16 cellular contexts compared by ENCODE assay signal in the genomic region with DNA sequence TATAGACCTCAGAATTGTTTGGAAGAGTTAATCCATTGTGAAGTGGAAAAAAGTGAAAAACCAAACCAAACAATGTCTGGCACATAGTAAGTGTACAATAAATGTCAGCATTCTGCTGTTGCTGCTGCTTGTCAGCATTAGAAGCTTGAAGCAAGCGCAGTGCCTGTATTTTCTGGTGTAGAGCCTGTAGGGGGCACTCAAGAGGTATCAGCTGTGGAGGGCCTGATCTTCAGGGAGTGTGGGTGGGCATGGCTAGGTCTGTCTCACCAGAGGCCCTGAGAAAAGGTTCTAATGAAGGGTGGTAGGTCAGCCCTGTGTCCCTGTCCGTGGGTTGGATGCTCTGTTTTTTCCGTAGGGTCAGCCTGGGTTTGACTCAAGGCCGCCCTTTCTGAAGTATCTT. TPM values are rescaled to one million over a fixed set of nuclear protein-coding genes. Genes with fewer than 3 reads are reported as not detected.
DNase-seq lines count a peak whose midpoint lies in the region; ATAC-seq and TF ChIP-seq lines count a peak whose summit lies in the region.
"Had no signal": no experiment of that assay in that cellular context is flagged by ENCODE, and none has a peak within 500 bp of the region (broad histone marks: within the 10 kb centered on the region; RNA-seq: fewer than 3 reads in every experiment).

No MANE protein-coding gene starts in this region.

- no peak overlapping the region for H3K4me3 Mint-ChIP-seq in stimulated activated effector memory CD8-positive, alpha-beta T cell treated with anti-CD3 and anti-CD28 coated beads, Interleukin-12 subunit alpha, Interleukin-12 subunit beta, amount 100 ng/mL, for 72 hours

- intact Hi-C loops in heart left ventricle (cut with DNase I) (loop anchor here in 5 of 10 donors (5.0 to 10.0 kb wide), 5 partner anchors 40 to 377 kb away; no protein-coding TSS in a partner anchor), Right ventricle myocardium inferior (cut with DNase I) (loop anchor here (5.0 to 10.0 kb wide), 3 partner anchors 90 to 377 kb away; no protein-coding TSS in a partner anchor), ascending aorta (cut with DNase I) (no loop called here)

- H3K4me1 Mint-ChIP-seq in stimulated activated effector memory CD8-positive, alpha-beta T cell treated with anti-CD3 and anti-CD28 coated beads, Interleukin-12 subunit alpha, Interleukin-12 subunit beta, amount 100 ng/mL, for 72 hours = no peaks in the 10 kb centered on the region

- H3K27me3 ChIP-seq in heart left ventricle = peaks cover 0 to 18% (median 0%) of the 10 kb centered on the region in 9 donors
- H3K27me3 ChIP-seq in ascending aorta = no peaks in the 10 kb centered on the region

- H3K36me3 Mint-ChIP-seq in stimulated activated effector memory CD8-positive, alpha-beta T cell treated with anti-CD3 and anti-CD28 coated beads, Interleukin-12 subunit alpha, Interleukin-12 subunit beta, amount 100 ng/mL, for 72 hours = no peaks in the 10 kb centered on the region

- H3K4me3 ChIP-seq in heart left ventricle (no peak overlapping the region), ascending aorta (no peak overlapping the region)
- H3K4me3 ChIP-seq: HAP-1 had no signal

- ATAC-seq in heart left ventricle (no peak), Right ventricle myocardium inferior (no peak), HG02938 (IDR thresholded peaks at IDR 0.05; ENCODE audit: unreplicated experiment) (no peak)
- no peak for ATAC-seq in stimulated activated effector memory CD8-positive, alpha-beta T cell treated with anti-CD3 and anti-CD28 coated beads, Interleukin-12 subunit alpha, Interleukin-12 subunit beta, amount 100 ng/mL, for 72 hours
- ATAC-seq: stimulated activated naive CD8-positive, alpha-beta T cell treated with anti-CD3 and anti-CD28 coated beads, Interleukin-15, Interleukin-2, amounts not matched to agents 100 U/mL and 50 U/mL, for 24 hours had no signal

- H3K9me3 ChIP-seq in heart left ventricle = peaks cover 0 to 3% (median 0%) of the 10 kb centered on the region in 12 donors
- no peaks in the 10 kb centered on the region for H3K9me3 ChIP-seq in ascending aorta

- DNase-seq in heart left ventricle = no peak
- no peak for DNase-seq in Right ventricle myocardium inferior (ENCODE audit: missing footprints)
- DNase-seq in ascending aorta (ENCODE audit: low spot score in 2 of 2) = no peak
- DNase-seq in iPS-NIHi7 (ENCODE audit: extremely low spot score) = peak; percentile 77
- no peak for DNase-seq in MV-4-11 (lab: John Stamatoyannopoulos, UW)
- DNase-seq in stimulated activated effector memory CD8-positive, alpha-beta T cell treated with anti-CD3 and anti-CD28 coated beads, Interleukin-12 subunit alpha, Interleukin-12 subunit beta, amount 100 ng/mL, for 72 hours (ENCODE audit: low spot score in 2 of 2) = no peak
- DNase-seq in effector CD8-positive, alpha-beta T cell (lab: John Stamatoyannopoulos, UW) = no peak
- DNase-seq: GDM1; Kasumi-1; kidney; NCI-H2171 treated with DMSO at 0.1 percent for 48 hours; nucleus accumbens; stimulated activated CD4-positive, alpha-beta T cell treated with anti-CD3 and anti-CD28 coated beads, Interleukin-1b, Interleukin-23, amount 100 ng/mL, for 48 hours; stimulated activated naive CD8-positive, alpha-beta T cell treated with anti-CD3 and anti-CD28 coated beads, Interleukin-15, Interleukin-2, amounts not matched to agents 100 U/mL and 50 U/mL, for 24 hours had no signal

- H3K27ac Mint-ChIP-seq in stimulated activated effector memory CD8-positive, alpha-beta T cell treated with anti-CD3 and anti-CD28 coated beads, Interleukin-12 subunit alpha, Interleukin-12 subunit beta, amount 100 ng/mL, for 72 hours = no peak overlapping the region

- H3K4me1 ChIP-seq in heart left ventricle (peaks cover 0 to 55% (median 14%) of the 10 kb centered on the region in 12 donors), ascending aorta (peaks cover 9 to 32% of the 10 kb centered on the region in 2 donors)
- H3K4me1 ChIP-seq: HAP-1 had no signal

- TF ChIP-seq POLR2A in heart left ventricle (IDR thresholded peaks at IDR 0.05) = no peak

- WGBS in heart left ventricle, 4 donors = 87 to 94% (median 91%) methylated on average over 4 of the region's 4 CpGs

- H3K9me3 Mint-ChIP-seq in stimulated activated effector memory CD8-positive, alpha-beta T cell treated with anti-CD3 and anti-CD28 coated beads, Interleukin-12 subunit alpha, Interleukin-12 subunit beta, amount 100 ng/mL, for 72 hours = no peaks in the 10 kb centered on the region

- TF ChIP-seq CTCF in heart left ventricle (IDR thresholded peaks at IDR 0.05) = peak in 7 of 12 donors; percentile 24 to 39 (median 36)
- peak in 1 of 3 experiments; percentile 27 for TF ChIP-seq CTCF in ascending aorta (IDR thresholded peaks at IDR 0.05)

- peak overlapping the region in 11 of 12 donors; percentile 15 to 90 (median 61) for H3K27ac ChIP-seq in heart left ventricle
- H3K27ac ChIP-seq in ascending aorta = peak overlapping the region; percentile 56 to 78

- H3K36me3 ChIP-seq in heart left ventricle (peaks cover 0 to 15% (median 0%) of the 10 kb centered on the region in 9 donors), ascending aorta (peaks cover 0 to 10% of the 10 kb centered on the region in 2 donors)
- H3K36me3 ChIP-seq: HAP-1 had no signal

RNA-seq across cellular contexts. Expression of gene ADAMTSL3, which starts 3.6 kb away (rescaled TPM):
- total RNA-seq in heart left ventricle (10 to 100 TPM in 3 of 9 donors, 1 to 10 TPM in 6; 6.6 to 13.2 (median 7.7) TPM), Right ventricle myocardium inferior (11.5 TPM), ascending aorta (28.1 TPM)
- 1 to 10 TPM; 1.3 to 2.6 TPM for polyA plus RNA-seq in heart left ventricle
